ENCODE assay signal across 10 cellular contexts in the genomic region with DNA sequence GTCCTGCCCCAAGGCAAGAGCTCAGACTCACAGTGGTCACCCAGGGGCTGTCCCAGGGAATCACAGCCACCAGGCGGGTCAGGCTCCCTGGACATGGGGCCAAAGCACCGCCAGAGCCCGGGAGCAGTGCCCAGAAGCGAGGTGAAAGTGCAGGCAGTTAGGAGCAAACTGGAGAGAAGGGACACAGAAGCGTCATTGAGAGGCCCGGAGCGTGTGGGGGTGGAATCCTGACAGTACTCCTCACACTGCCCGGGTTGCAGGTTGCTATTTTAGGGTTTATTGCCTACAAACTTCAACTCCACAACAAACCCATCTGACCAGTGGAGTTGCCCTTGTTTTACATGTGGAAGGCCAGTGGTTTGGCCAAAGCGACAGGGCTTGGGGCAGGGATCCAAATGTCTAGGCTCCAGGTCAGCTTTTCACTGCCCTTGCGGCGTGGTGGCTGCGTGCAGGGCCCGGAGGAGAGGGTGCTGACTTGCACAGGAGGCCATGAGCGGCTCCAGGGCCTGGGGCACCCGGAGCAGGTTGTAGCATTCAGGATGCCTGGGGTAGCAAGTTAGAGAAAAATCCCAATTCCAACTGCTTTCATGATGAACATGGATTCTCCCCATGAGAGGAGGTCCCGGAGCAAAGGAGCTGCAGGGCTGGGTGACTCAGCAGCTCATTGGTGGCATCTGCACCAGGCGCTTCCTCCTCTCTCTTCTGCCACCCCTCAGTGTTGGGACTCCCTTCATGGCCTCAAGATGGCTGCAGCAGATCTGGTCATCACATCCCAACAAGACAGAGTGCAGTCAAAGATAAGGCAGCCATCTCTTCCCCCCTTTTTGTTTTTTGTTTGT.
DNase-seq lines count a peak whose midpoint lies in the region; ATAC-seq and TF ChIP-seq lines count a peak whose summit lies in the region.
"Had no signal": no experiment of that assay in that cellular context is flagged by ENCODE, and none has a peak within 500 bp of the region (broad histone marks: within the 10 kb centered on the region; RNA-seq: fewer than 3 reads in every experiment).

No MANE protein-coding gene starts in this region.

- H3K36me3 ChIP-seq in fibroblast of lung (ENCODE audit: control insufficient read depth, insufficient read depth, low read length): no peaks in the 10 kb centered on the region

- intact Hi-C loops in Right ventricle myocardium inferior (cut with DNase I): loop anchor here (5.0 kb wide), 3 partner anchors 88 to 172 kb away; a partner anchor contains a TSS
- intact Hi-C loops in cardiac septum (cut with DNase I): loop anchor here (2.0 to 5.0 kb wide), 5 partner anchors 25 to 297 kb away; no protein-coding TSS in a partner anchor

- H3K9me3 Mint-ChIP-seq in nephron: no peaks in the 10 kb centered on the region
- H3K9me3 Mint-ChIP-seq: activated naive CD8-positive, alpha-beta T cell treated with anti-CD3 and anti-CD28 coated beads for 36 hours had no signal

- peak overlapping the region; percentile 19 for H3K4me2 ChIP-seq in fibroblast of lung (ENCODE audit: extremely low read depth, insufficient read depth, low read length)

- H3K4me1 ChIP-seq in fibroblast of lung (ENCODE audit: control insufficient read depth, extremely low read depth, insufficient read depth, low read length): peaks cover 38% of the 10 kb centered on the region

- TF ChIP-seq CTCF in fibroblast of lung (conservative IDR thresholded peaks at IDR 0.05 in 1 of 2, IDR thresholded peaks at IDR 0.05 in 1 of 2; ENCODE audit: low read depth in 1 of 2, low read length in 2 of 2) (no peak), nephron (IDR thresholded peaks at IDR 0.05; ENCODE audit: unreplicated experiment in 3 of 3) (no peak)

- no peaks in the 10 kb centered on the region for H3K79me2 ChIP-seq in fibroblast of lung (ENCODE audit: control insufficient read depth, insufficient read depth, low read length)

- H3K4me1 Mint-ChIP-seq in nephron: peaks cover 67% of the 10 kb centered on the region

- no peak overlapping the region for H3K4me3 Mint-ChIP-seq in nephron
- H3K4me3 Mint-ChIP-seq: activated naive CD8-positive, alpha-beta T cell treated with anti-CD3 and anti-CD28 coated beads for 36 hours had no signal

- H3K27me3 Mint-ChIP-seq in nephron (ENCODE audit: low read depth): peaks cover 23% of the 10 kb centered on the region
- H3K27me3 Mint-ChIP-seq: activated naive CD8-positive, alpha-beta T cell treated with anti-CD3 and anti-CD28 coated beads for 36 hours had no signal

- H3K4me3 ChIP-seq in fibroblast of lung (replicated peaks in 1 of 4; ENCODE audit: control extremely low read depth in 1 of 4, insufficient read depth in 1 of 4, low read depth in 3 of 4, low read length in 4 of 4): no peak overlapping the region

- H3K36me3 Mint-ChIP-seq in nephron (ENCODE audit: low read depth): peaks cover 6% of the 10 kb centered on the region
- H3K36me3 Mint-ChIP-seq: activated naive CD8-positive, alpha-beta T cell treated with anti-CD3 and anti-CD28 coated beads for 36 hours had no signal

- ATAC-seq in Right ventricle myocardium inferior: peak; percentile 34
- no peak for ATAC-seq in HG03442 (IDR thresholded peaks at IDR 0.05; ENCODE audit: unreplicated experiment)
- ATAC-seq in GM21367 (IDR thresholded peaks at IDR 0.05; ENCODE audit: unreplicated experiment): no peak

- H2AFZ ChIP-seq in fibroblast of lung (ENCODE audit: low read length): no peak overlapping the region

- peak overlapping the region; percentile 15 for H3K27ac ChIP-seq in fibroblast of lung (ENCODE audit: insufficient read depth, low read length)

- H3K27me3 ChIP-seq in fibroblast of lung (ENCODE audit: control insufficient read depth, insufficient read depth, low read length): no peaks in the 10 kb centered on the region

- peak overlapping the region; percentile 75 to 85 (median 84) for H3K27ac Mint-ChIP-seq in nephron
- H3K27ac Mint-ChIP-seq: activated naive CD8-positive, alpha-beta T cell treated with anti-CD3 and anti-CD28 coated beads for 36 hours had no signal

- H3K9me3 ChIP-seq in fibroblast of lung (ENCODE audit: control insufficient read depth, insufficient read depth, low read depth, low read length): no peaks in the 10 kb centered on the region

- no peaks in the 10 kb centered on the region for H4K20me1 ChIP-seq in fibroblast of lung (ENCODE audit: control insufficient read depth, extremely low read depth, insufficient read depth, low read length)

- no peak overlapping the region for H3K9ac ChIP-seq in fibroblast of lung (ENCODE audit: insufficient read depth, low read length)

- DNase-seq in Right ventricle myocardium inferior (ENCODE audit: missing footprints) (peak; percentile 81), cardiac septum (ENCODE audit: low spot score) (no peak), fibroblast of lung (ENCODE audit: low read depth in 2 of 2) (no peak), T1000 (lab: John Stamatoyannopoulos, UW) (no peak), HuH-7.5 (ENCODE audit: low spot score) (no peak)
- DNase-seq: activated CD4-positive, alpha-beta T cell treated with anti-CD3 and anti-CD28 coated beads for 4 hours; activated naive CD8-positive, alpha-beta T cell treated with anti-CD3 and anti-CD28 coated beads for 36 hours had no signal
